In the genomic region with DNA sequence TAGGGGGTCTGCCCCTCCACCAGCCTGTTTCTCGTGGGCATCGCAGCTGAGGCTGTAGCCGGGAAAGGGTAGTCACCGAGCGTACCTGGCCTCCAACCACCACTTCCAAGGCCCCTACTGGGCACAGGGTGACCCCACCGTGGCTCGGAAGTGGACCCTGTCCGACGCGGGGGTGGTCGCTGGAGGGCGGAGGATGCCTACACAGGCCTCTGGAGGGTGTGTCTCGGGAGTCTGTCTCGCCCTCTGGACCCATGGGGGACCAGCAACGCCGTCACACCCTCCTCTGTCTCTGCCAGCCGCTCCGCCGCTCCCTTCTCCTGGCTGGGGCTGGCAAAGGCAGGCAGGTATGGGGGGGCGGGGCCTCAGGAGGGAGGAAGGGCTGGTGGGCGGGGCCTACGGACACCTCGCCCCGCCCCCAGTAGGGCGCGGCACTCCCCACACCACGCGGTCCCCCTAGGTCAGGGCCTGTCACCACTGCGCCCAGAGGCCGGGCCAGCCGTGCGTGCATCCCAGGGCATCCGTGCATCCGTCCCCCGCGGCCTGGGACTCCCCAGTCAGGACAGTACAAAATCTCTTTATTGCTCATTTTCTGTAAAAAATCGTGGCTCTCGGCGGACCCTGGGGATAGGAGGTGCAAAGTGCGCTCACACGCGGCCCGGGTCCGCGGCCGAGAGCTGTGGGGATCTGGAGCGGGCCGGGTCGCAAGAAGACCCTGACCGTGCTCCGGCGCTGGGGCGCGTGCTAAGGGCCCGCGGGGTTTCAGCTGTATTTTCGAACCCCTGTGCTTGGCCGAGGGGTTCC, we compare ENCODE assay signal across 6 cellular contexts. TPM values are rescaled to one million over a fixed set of nuclear protein-coding genes. Genes with fewer than 3 reads are reported as not detected.
DNase-seq lines count a peak whose midpoint lies in the region; ATAC-seq and TF ChIP-seq lines count a peak whose summit lies in the region.
"Not testable (repeated sequence)": the region's sequence is repeated elsewhere in the genome, so short reads cannot be mapped to it uniquely, and the experiment has no call there.

No MANE protein-coding gene starts in this region.

- H2BK120ac ChIP-seq in neuronal stem cell (ENCODE audit: low read depth, low read length): not testable (repeated sequence)

- not testable (repeated sequence) for H2BK5ac ChIP-seq in neuronal stem cell (ENCODE audit: low read length)

- H3K4ac ChIP-seq in neuronal stem cell (ENCODE audit: low read length): not testable (repeated sequence)

- H3K4me2 ChIP-seq in neuronal stem cell (ENCODE audit: insufficient read depth, low read length, poor library complexity, severe bottlenecking): peak overlapping the region; percentile 49

- TF ChIP-seq CTCF in thoracic aorta (IDR thresholded peaks at IDR 0.05): not testable (repeated sequence)

- not testable (repeated sequence) for H3K4me1 ChIP-seq in ectodermal cell (ENCODE audit: control insufficient read depth, insufficient read depth, low read length); iPS-20b (ENCODE audit: insufficient read depth, low read length); neuronal stem cell (ENCODE audit: control insufficient read depth in 2 of 2, insufficient read depth in 1 of 2, low read depth in 1 of 2, low read length in 2 of 2); thoracic aorta (ENCODE audit: control insufficient read depth in 1 of 2, low read depth in 2 of 2)

- not testable (repeated sequence) for ATAC-seq in GM18505 (IDR thresholded peaks at IDR 0.05; ENCODE audit: unreplicated experiment); thoracic aorta (ENCODE audit: insufficient number of reproducible peaks, low FRiP score, low read depth)

- 14 to 17% methylated on average over 46 to 50 of the region's 58 CpGs for WGBS in ectodermal cell, 2 experiments
- no CpG with 5 or more reads among the region's 58 CpGs for WGBS in neuronal stem cell (ENCODE audit: extremely low coverage in 2 of 2, insufficient read length in 2 of 2, insufficient replicate concordance in 1 of 2), 2 donors

- peak overlapping the region; percentile 51 for H3K27ac Mint-ChIP-seq in activated CD4-positive, alpha-beta T cell treated with anti-CD3 and anti-CD28 coated beads, Interleukin-2, amount 10 ng/mL, durations not matched to agents 24 days and 14 days

- not testable (repeated sequence) for DNase-seq in activated CD4-positive, alpha-beta T cell treated with anti-CD3 and anti-CD28 coated beads, Interleukin-2, amount 10 ng/mL, durations not matched to agents 24 days and 14 days; neuronal stem cell (ENCODE audit: low spot score); thoracic aorta (ENCODE audit: low spot score)

- not testable (repeated sequence) for H3K9me3 Mint-ChIP-seq in activated CD4-positive, alpha-beta T cell treated with anti-CD3 and anti-CD28 coated beads, Interleukin-2, amount 10 ng/mL, durations not matched to agents 24 days and 14 days

- H2BK15ac ChIP-seq in neuronal stem cell (ENCODE audit: low read length): not testable (repeated sequence)

- peak; percentile 18 for TF ChIP-seq POLR2A in GM18505 (IDR thresholded peaks at IDR 0.05; ENCODE audit: borderline replicate concordance, extremely low read depth, insufficient read depth, insufficient read length)

- not testable (repeated sequence) for H3K4me1 Mint-ChIP-seq in activated CD4-positive, alpha-beta T cell treated with anti-CD3 and anti-CD28 coated beads, Interleukin-2, amount 10 ng/mL, durations not matched to agents 24 days and 14 days

- not testable (repeated sequence) for H3K4me3 Mint-ChIP-seq in activated CD4-positive, alpha-beta T cell treated with anti-CD3 and anti-CD28 coated beads, Interleukin-2, amount 10 ng/mL, durations not matched to agents 24 days and 14 days

- not testable (repeated sequence) for H3K36me3 ChIP-seq in ectodermal cell (ENCODE audit: control insufficient read depth, insufficient read depth, low read length); iPS-20b (ENCODE audit: insufficient read depth, low read depth, low read length); neuronal stem cell (replicated peaks in 1 of 2; ENCODE audit: control insufficient read depth in 2 of 2, insufficient read depth in 2 of 2, low read length in 2 of 2); thoracic aorta

- not testable (repeated sequence) for H2BK12ac ChIP-seq in neuronal stem cell (ENCODE audit: low read length)

- not testable (repeated sequence) for H3K27ac ChIP-seq in ectodermal cell (ENCODE audit: insufficient read depth, low read depth, low read length, poor library complexity, severe bottlenecking); iPS-20b (ENCODE audit: low read length); neuronal stem cell (replicated peaks; ENCODE audit: low read length); thoracic aorta

- H3K79me1 ChIP-seq in neuronal stem cell (ENCODE audit: low read depth, low read length): not testable (repeated sequence)

- H3K36me3 Mint-ChIP-seq in activated CD4-positive, alpha-beta T cell treated with anti-CD3 and anti-CD28 coated beads, Interleukin-2, amount 10 ng/mL, durations not matched to agents 24 days and 14 days (ENCODE audit: low read depth): not testable (repeated sequence)

- peak overlapping the region; percentile 71 for H3K18ac ChIP-seq in neuronal stem cell (ENCODE audit: low read length)

- H3K27me3 ChIP-seq in ectodermal cell (ENCODE audit: control insufficient read depth, insufficient read depth, low read length, poor library complexity, severe bottlenecking); iPS-20b (ENCODE audit: insufficient read depth, low read length); neuronal stem cell (ENCODE audit: control insufficient read depth in 3 of 3, insufficient read depth in 3 of 3, low read depth in 1 of 3, low read length in 3 of 3); thoracic aorta (replicated peaks; ENCODE audit: insufficient read depth): not testable (repeated sequence)

- not testable (repeated sequence) for H2AFZ ChIP-seq in neuronal stem cell (ENCODE audit: low read length)

- H4K91ac ChIP-seq in neuronal stem cell (ENCODE audit: low read depth, low read length, poor library complexity): not testable (repeated sequence)

- H2AK5ac ChIP-seq in neuronal stem cell (ENCODE audit: low read depth, low read length): not testable (repeated sequence)

- peak overlapping the region; percentile 43 for H3K23ac ChIP-seq in neuronal stem cell (ENCODE audit: low read depth, low read length, poor library complexity)

- H3K4me3 ChIP-seq in ectodermal cell (ENCODE audit: insufficient read depth, low read depth, low read length) (peak overlapping the region; percentile 10), iPS-20b (ENCODE audit: low read length) (peak overlapping the region; percentile 65; the same call in 1 of the 2 replicates), neuronal stem cell (ENCODE audit: low read length in 2 of 2) (peak overlapping the region in 1 of 2 donors; percentile 33), thoracic aorta (peak overlapping the region; percentile 47)

- H4K8ac ChIP-seq in neuronal stem cell (ENCODE audit: low read depth, low read length): not testable (repeated sequence)

- H3K27me3 Mint-ChIP-seq in activated CD4-positive, alpha-beta T cell treated with anti-CD3 and anti-CD28 coated beads, Interleukin-2, amount 10 ng/mL, durations not matched to agents 24 days and 14 days: not testable (repeated sequence)

- peak overlapping the region; percentile 48; the same call in 1 of the 2 replicates for H3K9ac ChIP-seq in iPS-20b (ENCODE audit: low read depth, low read length)
- H3K9ac ChIP-seq in neuronal stem cell (ENCODE audit: low read depth, low read length, poor library complexity): not testable (repeated sequence)

- H3K9me3 ChIP-seq in ectodermal cell (ENCODE audit: control insufficient read depth, low read length); iPS-20b (ENCODE audit: insufficient read depth, low read depth, low read length); neuronal stem cell (replicated peaks in 1 of 2; ENCODE audit: control insufficient read depth in 2 of 2, insufficient read depth in 1 of 2, low read depth in 1 of 2, low read length in 2 of 2); thoracic aorta: not testable (repeated sequence)

- intact Hi-C loops in activated CD4-positive, alpha-beta T cell treated with anti-CD3 and anti-CD28 coated beads, Interleukin-2, amount 10 ng/mL, durations not matched to agents 24 days and 14 days (cut with micrococcal nuclease): not testable (repeated sequence)

- H3K14ac ChIP-seq in neuronal stem cell (ENCODE audit: low read length): not testable (repeated sequence)

RNA-seq across cellular contexts. Expression of a gene that starts 13.2 kb away (rescaled TPM):
- 13.8 and 15.6 TPM in 2 replicates for total RNA-seq in activated CD4-positive, alpha-beta T cell treated with anti-CD3 and anti-CD28 coated beads, Interleukin-2, amount 10 ng/mL, durations not matched to agents 24 days and 14 days
- polyA plus RNA-seq in ectodermal cell (2013, experiment 1 of 4): 9.3 TPM
- 11.2 TPM for polyA plus RNA-seq in ectodermal cell (2013, experiment 2 of 4)
- 14.8 TPM for polyA plus RNA-seq in ectodermal cell (2013, experiment 3 of 4)
- polyA plus RNA-seq in ectodermal cell (2013, experiment 4 of 4): 13.3 TPM
- polyA plus RNA-seq in neuronal stem cell (2013, experiment 1 of 2): 4.9 TPM
- polyA plus RNA-seq in neuronal stem cell (2013, experiment 2 of 2): 4.6 TPM
- 10 to 100 TPM; 39.6 to 72.4 TPM for total RNA-seq in thoracic aorta

RNA-seq across cellular contexts. Expression of a gene that starts 19.4 kb away (rescaled TPM):
- total RNA-seq in activated CD4-positive, alpha-beta T cell treated with anti-CD3 and anti-CD28 coated beads, Interleukin-2, amount 10 ng/mL, durations not matched to agents 24 days and 14 days: not detected in 2 replicates
- 0.24 TPM for polyA plus RNA-seq in ectodermal cell (2013, experiment 1 of 4)
- 0.52 TPM for polyA plus RNA-seq in ectodermal cell (2013, experiment 2 of 4)
- 0.53 TPM for polyA plus RNA-seq in ectodermal cell (2013, experiment 3 of 4)
- polyA plus RNA-seq in ectodermal cell (2013, experiment 4 of 4): 0.53 TPM
- 0.25 TPM for polyA plus RNA-seq in neuronal stem cell (2013, experiment 1 of 2)
- 0.22 TPM for polyA plus RNA-seq in neuronal stem cell (2013, experiment 2 of 2)
- total RNA-seq in thoracic aorta: 10 to 100 TPM; 17.6 to 24.2 TPM

RNA-seq across cellular contexts. Expression of a gene that starts 39.7 kb away (rescaled TPM):
- total RNA-seq in activated CD4-positive, alpha-beta T cell treated with anti-CD3 and anti-CD28 coated beads, Interleukin-2, amount 10 ng/mL, durations not matched to agents 24 days and 14 days: 153 and 159 TPM in 2 replicates
- 146 TPM for polyA plus RNA-seq in ectodermal cell (2013, experiment 1 of 4)
- polyA plus RNA-seq in ectodermal cell (2013, experiment 2 of 4): 155 TPM
- 139 TPM for polyA plus RNA-seq in ectodermal cell (2013, experiment 3 of 4)
- 160 TPM for polyA plus RNA-seq in ectodermal cell (2013, experiment 4 of 4)
- 144 TPM for polyA plus RNA-seq in neuronal stem cell (2013, experiment 1 of 2)
- polyA plus RNA-seq in neuronal stem cell (2013, experiment 2 of 2): 148 TPM
- 10 to 100 TPM; 85.8 to 96.5 TPM for total RNA-seq in thoracic aorta

RNA-seq across cellular contexts. Expression of a gene that starts 48.1 kb away (rescaled TPM):
- 141 and 149 TPM in 2 replicates for total RNA-seq in activated CD4-positive, alpha-beta T cell treated with anti-CD3 and anti-CD28 coated beads, Interleukin-2, amount 10 ng/mL, durations not matched to agents 24 days and 14 days
- polyA plus RNA-seq in ectodermal cell (2013, experiment 1 of 4): 17.7 TPM
- 19.0 TPM for polyA plus RNA-seq in ectodermal cell (2013, experiment 2 of 4)
- polyA plus RNA-seq in ectodermal cell (2013, experiment 3 of 4): 16.9 TPM
- 17.0 TPM for polyA plus RNA-seq in ectodermal cell (2013, experiment 4 of 4)
- 5.7 TPM for polyA plus RNA-seq in neuronal stem cell (2013, experiment 1 of 2)
- 4.8 TPM for polyA plus RNA-seq in neuronal stem cell (2013, experiment 2 of 2)
- 100 to 1,000 TPM; 167 to 281 TPM for total RNA-seq in thoracic aorta

Comparison
In these comparisons a context has a peak if more than half of its experiments do, and no peak if none do; other contexts are left out.
1. RNA of a gene that starts 19.4 kb away (total RNA-seq): 17.6 to 24.2 TPM in thoracic aorta; not detected in activated CD4-positive, alpha-beta T cell treated with anti-CD3 and anti-CD28 coated beads, Interleukin-2, amount 10 ng/mL, durations not matched to agents 24 days and 14 days; every median in the first group is over 10 times any median in the second.